ENCODE assay signal across 1 cellular context in the genomic region with DNA sequence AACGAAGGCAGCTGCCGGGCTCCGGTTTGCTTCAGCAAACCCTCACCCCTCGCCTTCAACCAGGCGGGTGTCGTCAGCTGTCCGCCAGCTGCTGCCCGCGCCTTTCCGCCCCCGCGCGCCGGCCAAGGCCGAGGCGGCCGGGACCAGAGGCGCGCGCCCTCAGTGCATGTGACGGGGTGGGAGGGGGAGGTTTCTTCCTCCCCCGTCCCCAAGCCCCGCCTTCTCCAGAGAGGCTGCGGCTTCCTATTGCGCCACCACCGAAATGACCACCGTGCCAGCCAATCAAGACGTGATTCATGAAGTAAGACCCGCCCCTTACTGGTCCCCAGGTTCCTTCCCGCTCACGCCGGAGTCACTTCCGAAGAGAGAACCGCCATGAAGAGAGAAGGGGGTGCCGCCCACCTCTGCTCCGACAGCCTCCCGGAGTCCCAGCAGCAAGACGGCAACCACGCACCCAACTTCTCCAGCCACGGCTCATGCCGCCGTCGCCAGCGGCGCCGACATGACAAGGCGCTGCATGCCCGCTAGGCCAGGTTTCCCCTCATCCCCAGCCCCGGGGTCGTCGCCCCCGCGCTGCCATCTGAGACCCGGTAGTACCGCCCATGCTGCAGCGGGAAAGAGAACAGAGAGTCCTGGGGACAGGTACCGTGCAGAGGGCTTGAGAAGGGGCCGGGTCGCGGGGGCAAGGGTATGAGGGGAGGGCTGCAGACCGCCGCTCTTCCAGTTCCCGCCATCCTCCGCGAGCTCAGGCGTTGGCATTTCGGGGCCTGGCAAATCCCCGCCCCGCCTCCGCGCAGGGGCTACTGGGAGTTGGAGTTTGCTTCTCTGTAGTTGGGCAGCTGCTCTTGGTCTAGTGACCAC.
A peak's percentile ranks its signal among the peaks of the same experiment; 100 is the strongest.
TF ChIP-seq lines count a peak whose summit lies in the region.

A gene with protein sequence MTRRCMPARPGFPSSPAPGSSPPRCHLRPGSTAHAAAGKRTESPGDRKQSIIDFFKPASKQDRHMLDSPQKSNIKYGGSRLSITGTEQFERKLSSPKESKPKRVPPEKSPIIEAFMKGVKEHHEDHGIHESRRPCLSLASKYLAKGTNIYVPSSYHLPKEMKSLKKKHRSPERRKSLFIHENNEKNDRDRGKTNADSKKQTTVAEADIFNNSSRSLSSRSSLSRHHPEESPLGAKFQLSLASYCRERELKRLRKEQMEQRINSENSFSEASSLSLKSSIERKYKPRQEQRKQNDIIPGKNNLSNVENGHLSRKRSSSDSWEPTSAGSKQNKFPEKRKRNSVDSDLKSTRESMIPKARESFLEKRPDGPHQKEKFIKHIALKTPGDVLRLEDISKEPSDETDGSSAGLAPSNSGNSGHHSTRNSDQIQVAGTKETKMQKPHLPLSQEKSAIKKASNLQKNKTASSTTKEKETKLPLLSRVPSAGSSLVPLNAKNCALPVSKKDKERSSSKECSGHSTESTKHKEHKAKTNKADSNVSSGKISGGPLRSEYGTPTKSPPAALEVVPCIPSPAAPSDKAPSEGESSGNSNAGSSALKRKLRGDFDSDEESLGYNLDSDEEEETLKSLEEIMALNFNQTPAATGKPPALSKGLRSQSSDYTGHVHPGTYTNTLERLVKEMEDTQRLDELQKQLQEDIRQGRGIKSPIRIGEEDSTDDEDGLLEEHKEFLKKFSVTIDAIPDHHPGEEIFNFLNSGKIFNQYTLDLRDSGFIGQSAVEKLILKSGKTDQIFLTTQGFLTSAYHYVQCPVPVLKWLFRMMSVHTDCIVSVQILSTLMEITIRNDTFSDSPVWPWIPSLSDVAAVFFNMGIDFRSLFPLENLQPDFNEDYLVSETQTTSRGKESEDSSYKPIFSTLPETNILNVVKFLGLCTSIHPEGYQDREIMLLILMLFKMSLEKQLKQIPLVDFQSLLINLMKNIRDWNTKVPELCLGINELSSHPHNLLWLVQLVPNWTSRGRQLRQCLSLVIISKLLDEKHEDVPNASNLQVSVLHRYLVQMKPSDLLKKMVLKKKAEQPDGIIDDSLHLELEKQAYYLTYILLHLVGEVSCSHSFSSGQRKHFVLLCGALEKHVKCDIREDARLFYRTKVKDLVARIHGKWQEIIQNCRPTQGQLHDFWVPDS (plus strand): TSS at position 355 of the 861 bp plus-strand sequence. CDS start 148 bp downstream, at position 503.

TF ChIP-seq in K562, 482 proteins besides CTCF, POLR2A, EP300 and RAD21 (continued from another document and continues in another):
- TF ChIP-seq, protein P1, sequence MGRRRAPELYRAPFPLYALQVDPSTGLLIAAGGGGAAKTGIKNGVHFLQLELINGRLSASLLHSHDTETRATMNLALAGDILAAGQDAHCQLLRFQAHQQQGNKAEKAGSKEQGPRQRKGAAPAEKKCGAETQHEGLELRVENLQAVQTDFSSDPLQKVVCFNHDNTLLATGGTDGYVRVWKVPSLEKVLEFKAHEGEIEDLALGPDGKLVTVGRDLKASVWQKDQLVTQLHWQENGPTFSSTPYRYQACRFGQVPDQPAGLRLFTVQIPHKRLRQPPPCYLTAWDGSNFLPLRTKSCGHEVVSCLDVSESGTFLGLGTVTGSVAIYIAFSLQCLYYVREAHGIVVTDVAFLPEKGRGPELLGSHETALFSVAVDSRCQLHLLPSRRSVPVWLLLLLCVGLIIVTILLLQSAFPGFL (CRISPR knock-in tag; IDR thresholded peaks at IDR 0.05): no peak
- TF ChIP-seq BRF1 (IDR thresholded peaks at IDR 0.05; ENCODE audit: borderline replicate concordance, extremely low read depth, insufficient read length): no peak
- TF ChIP-seq ZFP1 (CRISPR knock-in tag; IDR thresholded peaks at IDR 0.05): no peak
- TF ChIP-seq HOXB6 (CRISPR knock-in tag; IDR thresholded peaks at IDR 0.05; ENCODE audit: borderline replicate concordance): no peak
- TF ChIP-seq ZNF282 (CRISPR knock-in tag; IDR thresholded peaks at IDR 0.05): no peak
- no peak for TF ChIP-seq SMAD2 (IDR thresholded peaks at IDR 0.05; ENCODE audit: low read depth, low read length)
- TF ChIP-seq HIVEP1 (CRISPR knock-in tag; IDR thresholded peaks at IDR 0.05): no peak
- no peak for TF ChIP-seq XRCC3 (IDR thresholded peaks at IDR 0.05)
- TF ChIP-seq ZNF785 (CRISPR knock-in tag; IDR thresholded peaks at IDR 0.05): no peak
- no peak for TF ChIP-seq ESRRB (CRISPR knock-in tag; IDR thresholded peaks at IDR 0.05; ENCODE audit: borderline replicate concordance)
- no peak for TF ChIP-seq ZNF445 (CRISPR knock-in tag; IDR thresholded peaks at IDR 0.05; ENCODE audit: low read depth)
- TF ChIP-seq RFX7 (CRISPR knock-in tag; IDR thresholded peaks at IDR 0.05): no peak
- no peak for TF ChIP-seq JUNB (CRISPR knock-in tag; conservative IDR thresholded peaks at IDR 0.05)
- no peak for TF ChIP-seq ARID2 (IDR thresholded peaks at IDR 0.05)
- TF ChIP-seq CCNT2 (IDR thresholded peaks at IDR 0.05; ENCODE audit: borderline replicate concordance, extremely low read depth, insufficient read length, low read depth, low read length): peak; percentile 72
- no peak for TF ChIP-seq HNRNPLL (IDR thresholded peaks at IDR 0.05; ENCODE audit: low read depth, low read length, poor library complexity, severe bottlenecking)
- TF ChIP-seq, protein P2, sequence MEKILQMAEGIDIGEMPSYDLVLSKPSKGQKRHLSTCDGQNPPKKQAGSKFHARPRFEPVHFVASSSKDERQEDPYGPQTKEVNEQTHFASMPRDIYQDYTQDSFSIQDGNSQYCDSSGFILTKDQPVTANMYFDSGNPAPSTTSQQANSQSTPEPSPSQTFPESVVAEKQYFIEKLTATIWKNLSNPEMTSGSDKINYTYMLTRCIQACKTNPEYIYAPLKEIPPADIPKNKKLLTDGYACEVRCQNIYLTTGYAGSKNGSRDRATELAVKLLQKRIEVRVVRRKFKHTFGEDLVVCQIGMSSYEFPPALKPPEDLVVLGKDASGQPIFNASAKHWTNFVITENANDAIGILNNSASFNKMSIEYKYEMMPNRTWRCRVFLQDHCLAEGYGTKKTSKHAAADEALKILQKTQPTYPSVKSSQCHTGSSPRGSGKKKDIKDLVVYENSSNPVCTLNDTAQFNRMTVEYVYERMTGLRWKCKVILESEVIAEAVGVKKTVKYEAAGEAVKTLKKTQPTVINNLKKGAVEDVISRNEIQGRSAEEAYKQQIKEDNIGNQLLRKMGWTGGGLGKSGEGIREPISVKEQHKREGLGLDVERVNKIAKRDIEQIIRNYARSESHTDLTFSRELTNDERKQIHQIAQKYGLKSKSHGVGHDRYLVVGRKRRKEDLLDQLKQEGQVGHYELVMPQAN (IDR thresholded peaks at IDR 0.05; ENCODE audit: borderline replicate concordance): peak; percentile 88
- no peak for TF ChIP-seq ZC3H8 (IDR thresholded peaks at IDR 0.05)
- no peak for TF ChIP-seq RBM39 (optimal IDR thresholded peaks at IDR 0.05; ENCODE audit: low read depth, low read length)
- TF ChIP-seq SMAD3 (CRISPR knock-in tag; conservative IDR thresholded peaks at IDR 0.05): no peak
- no peak for TF ChIP-seq NR1H2 (CRISPR knock-in tag; IDR thresholded peaks at IDR 0.05)
- peak; percentile 94 for TF ChIP-seq L3MBTL2 (IDR thresholded peaks at IDR 0.05)
- no peak for TF ChIP-seq MCM7 (IDR thresholded peaks at IDR 0.05)
- TF ChIP-seq ZNF551 (CRISPR knock-in tag; IDR thresholded peaks at IDR 0.05): no peak
- no peak for TF ChIP-seq RBM34 (IDR thresholded peaks at IDR 0.05; ENCODE audit: borderline replicate concordance, insufficient read depth, low read length)
- peak; percentile 6; the same call in 1 of the 2 replicates for TF ChIP-seq ESRRA (IDR thresholded peaks at IDR 0.05; ENCODE audit: borderline replicate concordance, low read depth)
- TF ChIP-seq FOXP1 (CRISPR knock-in tag; IDR thresholded peaks at IDR 0.05): no peak
- no peak for TF ChIP-seq CSDE1 (IDR thresholded peaks at IDR 0.05)
- no peak for TF ChIP-seq ZFP36 (IDR thresholded peaks at IDR 0.05; ENCODE audit: low read depth, low read length, partially characterized antibody)
- TF ChIP-seq TEAD1 (CRISPR knock-in tag; IDR thresholded peaks at IDR 0.05): 0 out of 4 replicates have a peak, but pooled peaks of 1 of the 2 experiments have one; percentile 23
- no peak for TF ChIP-seq ZNF217 (CRISPR knock-in tag; IDR thresholded peaks at IDR 0.05)
- TF ChIP-seq, protein P3, sequence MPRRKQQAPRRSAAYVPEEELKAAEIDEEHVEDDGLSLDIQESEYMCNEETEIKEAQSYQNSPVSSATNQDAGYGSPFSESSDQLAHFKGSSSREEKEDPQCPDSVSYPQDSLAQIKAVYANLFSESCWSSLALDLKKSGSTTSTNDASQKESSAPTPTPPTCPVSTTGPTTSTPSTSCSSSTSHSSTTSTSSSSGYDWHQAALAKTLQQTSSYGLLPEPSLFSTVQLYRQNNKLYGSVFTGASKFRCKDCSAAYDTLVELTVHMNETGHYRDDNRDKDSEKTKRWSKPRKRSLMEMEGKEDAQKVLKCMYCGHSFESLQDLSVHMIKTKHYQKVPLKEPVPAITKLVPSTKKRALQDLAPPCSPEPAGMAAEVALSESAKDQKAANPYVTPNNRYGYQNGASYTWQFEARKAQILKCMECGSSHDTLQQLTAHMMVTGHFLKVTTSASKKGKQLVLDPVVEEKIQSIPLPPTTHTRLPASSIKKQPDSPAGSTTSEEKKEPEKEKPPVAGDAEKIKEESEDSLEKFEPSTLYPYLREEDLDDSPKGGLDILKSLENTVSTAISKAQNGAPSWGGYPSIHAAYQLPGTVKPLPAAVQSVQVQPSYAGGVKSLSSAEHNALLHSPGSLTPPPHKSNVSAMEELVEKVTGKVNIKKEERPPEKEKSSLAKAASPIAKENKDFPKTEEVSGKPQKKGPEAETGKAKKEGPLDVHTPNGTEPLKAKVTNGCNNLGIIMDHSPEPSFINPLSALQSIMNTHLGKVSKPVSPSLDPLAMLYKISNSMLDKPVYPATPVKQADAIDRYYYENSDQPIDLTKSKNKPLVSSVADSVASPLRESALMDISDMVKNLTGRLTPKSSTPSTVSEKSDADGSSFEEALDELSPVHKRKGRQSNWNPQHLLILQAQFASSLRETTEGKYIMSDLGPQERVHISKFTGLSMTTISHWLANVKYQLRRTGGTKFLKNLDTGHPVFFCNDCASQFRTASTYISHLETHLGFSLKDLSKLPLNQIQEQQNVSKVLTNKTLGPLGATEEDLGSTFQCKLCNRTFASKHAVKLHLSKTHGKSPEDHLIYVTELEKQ (CRISPR knock-in tag; IDR thresholded peaks at IDR 0.05): no peak
- TF ChIP-seq BCOR (IDR thresholded peaks at IDR 0.05): no peak
- no peak for TF ChIP-seq RFX1 (IDR thresholded peaks at IDR 0.05)
- no peak for TF ChIP-seq ZNF57 (CRISPR knock-in tag; IDR thresholded peaks at IDR 0.05)
- TF ChIP-seq PHB (CRISPR knock-in tag; IDR thresholded peaks at IDR 0.05): no peak
- no peak for TF ChIP-seq KDM2B (CRISPR knock-in tag; IDR thresholded peaks at IDR 0.05)
- no peak for TF ChIP-seq NCOA2 (IDR thresholded peaks at IDR 0.05; ENCODE audit: partially characterized antibody in 2 of 2)
- TF ChIP-seq COPS2 (conservative IDR thresholded peaks at IDR 0.05): no peak
- TF ChIP-seq KDM1A (IDR thresholded peaks at IDR 0.05): no peak
- TF ChIP-seq MAZ (CRISPR knock-in tag; conservative IDR thresholded peaks at IDR 0.05 in 1 of 2, IDR thresholded peaks at IDR 0.05 in 1 of 2): peak; percentile 50 to 83
- TF ChIP-seq, protein P4, sequence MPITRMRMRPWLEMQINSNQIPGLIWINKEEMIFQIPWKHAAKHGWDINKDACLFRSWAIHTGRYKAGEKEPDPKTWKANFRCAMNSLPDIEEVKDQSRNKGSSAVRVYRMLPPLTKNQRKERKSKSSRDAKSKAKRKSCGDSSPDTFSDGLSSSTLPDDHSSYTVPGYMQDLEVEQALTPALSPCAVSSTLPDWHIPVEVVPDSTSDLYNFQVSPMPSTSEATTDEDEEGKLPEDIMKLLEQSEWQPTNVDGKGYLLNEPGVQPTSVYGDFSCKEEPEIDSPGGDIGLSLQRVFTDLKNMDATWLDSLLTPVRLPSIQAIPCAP (CRISPR knock-in tag; IDR thresholded peaks at IDR 0.05; ENCODE audit: borderline replicate concordance): no peak
- no peak for TF ChIP-seq ETV6 (IDR thresholded peaks at IDR 0.05; ENCODE audit: borderline replicate concordance in 1 of 2, low read depth in 2 of 2, low read length in 1 of 2)
- TF ChIP-seq ETV6 (CRISPR knock-in tag; IDR thresholded peaks at IDR 0.05; ENCODE audit: borderline replicate concordance): no peak
- no peak for TF ChIP-seq PHF21A (IDR thresholded peaks at IDR 0.05; ENCODE audit: borderline replicate concordance, low read depth)
- TF ChIP-seq HCFC1 (IDR thresholded peaks at IDR 0.05; ENCODE audit: low read depth, low read length): peak; percentile 90
- no peak for TF ChIP-seq MAFK (IDR thresholded peaks at IDR 0.05; ENCODE audit: low read length)
- TF ChIP-seq IRF2 (CRISPR knock-in tag; IDR thresholded peaks at IDR 0.05): no peak
- no peak for TF ChIP-seq ZNF124 (CRISPR knock-in tag; IDR thresholded peaks at IDR 0.05)
- TF ChIP-seq, protein P5, sequence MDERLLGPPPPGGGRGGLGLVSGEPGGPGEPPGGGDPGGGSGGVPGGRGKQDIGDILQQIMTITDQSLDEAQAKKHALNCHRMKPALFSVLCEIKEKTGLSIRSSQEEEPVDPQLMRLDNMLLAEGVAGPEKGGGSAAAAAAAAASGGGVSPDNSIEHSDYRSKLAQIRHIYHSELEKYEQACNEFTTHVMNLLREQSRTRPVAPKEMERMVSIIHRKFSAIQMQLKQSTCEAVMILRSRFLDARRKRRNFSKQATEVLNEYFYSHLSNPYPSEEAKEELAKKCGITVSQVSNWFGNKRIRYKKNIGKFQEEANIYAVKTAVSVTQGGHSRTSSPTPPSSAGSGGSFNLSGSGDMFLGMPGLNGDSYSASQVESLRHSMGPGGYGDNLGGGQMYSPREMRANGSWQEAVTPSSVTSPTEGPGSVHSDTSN (CRISPR knock-in tag; IDR thresholded peaks at IDR 0.05; ENCODE audit: low read depth): no peak
- TF ChIP-seq, protein P5 (tag; conservative IDR thresholded peaks at IDR 0.05; ENCODE audit: low read depth): peak; percentile 86
- no peak for TF ChIP-seq MEF2A (IDR thresholded peaks at IDR 0.05; ENCODE audit: control insufficient read depth, low read depth, low read length)
- TF ChIP-seq, protein P6, sequence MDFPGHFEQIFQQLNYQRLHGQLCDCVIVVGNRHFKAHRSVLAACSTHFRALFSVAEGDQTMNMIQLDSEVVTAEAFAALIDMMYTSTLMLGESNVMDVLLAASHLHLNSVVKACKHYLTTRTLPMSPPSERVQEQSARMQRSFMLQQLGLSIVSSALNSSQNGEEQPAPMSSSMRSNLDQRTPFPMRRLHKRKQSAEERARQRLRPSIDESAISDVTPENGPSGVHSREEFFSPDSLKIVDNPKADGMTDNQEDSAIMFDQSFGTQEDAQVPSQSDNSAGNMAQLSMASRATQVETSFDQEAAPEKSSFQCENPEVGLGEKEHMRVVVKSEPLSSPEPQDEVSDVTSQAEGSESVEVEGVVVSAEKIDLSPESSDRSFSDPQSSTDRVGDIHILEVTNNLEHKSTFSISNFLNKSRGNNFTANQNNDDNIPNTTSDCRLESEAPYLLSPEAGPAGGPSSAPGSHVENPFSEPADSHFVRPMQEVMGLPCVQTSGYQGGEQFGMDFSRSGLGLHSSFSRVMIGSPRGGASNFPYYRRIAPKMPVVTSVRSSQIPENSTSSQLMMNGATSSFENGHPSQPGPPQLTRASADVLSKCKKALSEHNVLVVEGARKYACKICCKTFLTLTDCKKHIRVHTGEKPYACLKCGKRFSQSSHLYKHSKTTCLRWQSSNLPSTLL (IDR thresholded peaks at IDR 0.05): no peak
